Comparison of ENCODE assay signal across 1 cellular context in genomic region chr10:104230490-104230889, GRCh38.
TF ChIP-seq lines count a peak whose summit lies in the region.

No MANE protein-coding gene starts in this region.

TF ChIP-seq in WTC11, 78 proteins besides CTCF, POLR2A, EP300 and RAD21 (continued from another document):
- no peak for TF ChIP-seq ATF6 (CRISPR knock-in tag; IDR thresholded peaks at IDR 0.05)
- no peak for TF ChIP-seq NR1H2 (CRISPR knock-in tag; IDR thresholded peaks at IDR 0.05)
